Comparison of ENCODE assay signal across 8 cellular contexts in genomic region chr18:62526098-62527025, GRCh38. TPM values are rescaled to one million over a fixed set of nuclear protein-coding genes. Genes with fewer than 3 reads are reported as not detected.
DNase-seq lines count a peak whose midpoint lies in the region; ATAC-seq and TF ChIP-seq lines count a peak whose summit lies in the region.

No MANE protein-coding gene starts in this region.

- H3K9me3 ChIP-seq in right atrium auricular region (no peaks in the 10 kb centered on the region), prostate gland (no peaks in the 10 kb centered on the region)

- peak; percentile 20 for ATAC-seq in GM21528 (IDR thresholded peaks at IDR 0.05; ENCODE audit: low FRiP score, unreplicated experiment)

- TF ChIP-seq CTCF in NB4 (IDR thresholded peaks at IDR 0.05; ENCODE audit: low read depth, low read length): no peak
- no peak for TF ChIP-seq CTCF in right atrium auricular region (IDR thresholded peaks at IDR 0.05)
- TF ChIP-seq CTCF in prostate gland (IDR thresholded peaks at IDR 0.05): no peak

- H3K27me3 ChIP-seq in right atrium auricular region (no peaks in the 10 kb centered on the region), prostate gland (replicated peaks; ENCODE audit: insufficient read depth) (no peaks in the 10 kb centered on the region)

- peak overlapping the region; percentile 99 for H3K27ac ChIP-seq in right atrium auricular region
- peak overlapping the region; percentile 98 for H3K27ac ChIP-seq in prostate gland

- intact Hi-C loops in prostate gland (cut with DNase I): loop anchor here (5.0 to 10.0 kb wide), 3 partner anchors 41 to 898 kb away; partner anchors contain the start of genes PHLPP1 and VPS4B

- peak overlapping the region; percentile 72 for H3K4me3 ChIP-seq in NB4 (ENCODE audit: low read depth, low read length)
- peak overlapping the region; percentile 80 to 86 for H3K4me3 ChIP-seq in right atrium auricular region
- peak overlapping the region; percentile 84 to 85 for H3K4me3 ChIP-seq in prostate gland

- H3K4me1 ChIP-seq in right atrium auricular region (peaks cover 0 to 30% of the 10 kb centered on the region in 2 donors), prostate gland (replicated peaks) (no peaks in the 10 kb centered on the region)

- 1% methylated on average over 41 of the region's 74 CpGs for WGBS in prostate gland

- no peaks in the 10 kb centered on the region for H3K36me3 ChIP-seq in right atrium auricular region
- H3K36me3 ChIP-seq in prostate gland: no peaks in the 10 kb centered on the region

- TF ChIP-seq POLR2A in NB4 (IDR thresholded peaks at IDR 0.05; ENCODE audit: extremely low read depth, insufficient read length) (peak; percentile 52), prostate gland (IDR thresholded peaks at IDR 0.05) (peak; percentile 81)

- DNase-seq in COLO829 (ENCODE audit: low spot score): peak; percentile 59
- peak; percentile 86 for DNase-seq in NB4 (ENCODE audit: low read depth)
- DNase-seq in T follicular helper cell (ENCODE audit: low read depth): peak; percentile 59
- peak in 54 of 56 donors; percentile 14 to 86 (median 60) for DNase-seq in amygdala (lab: John Stamatoyannopoulos, UW)
- DNase-seq in right atrium auricular region (ENCODE audit: low spot score): peak; percentile 92
- DNase-seq in prostate gland (ENCODE audit: low spot score): peak; percentile 65
- peak; percentile 79 for DNase-seq in ureter (ENCODE audit: low spot score)

RNA-seq across cellular contexts. Expression of gene ZCCHC2, which starts 3.5 kb away (rescaled TPM):
- total RNA-seq in right atrium auricular region (10 to 100 TPM; 12.9 to 16.8 TPM), prostate gland (10 to 100 TPM; 18.7 to 39.4 TPM), ureter (36.8 TPM)

Comparison
In these comparisons a context has a peak if more than half of its experiments do, and no peak if none do; other contexts are left out.
1. Peak in every context shown above with its lines: DNase-seq, ATAC-seq, H3K4me3 ChIP-seq and H3K27ac ChIP-seq.